ENCODE assay signal across 8 cellular contexts in the genomic region with DNA sequence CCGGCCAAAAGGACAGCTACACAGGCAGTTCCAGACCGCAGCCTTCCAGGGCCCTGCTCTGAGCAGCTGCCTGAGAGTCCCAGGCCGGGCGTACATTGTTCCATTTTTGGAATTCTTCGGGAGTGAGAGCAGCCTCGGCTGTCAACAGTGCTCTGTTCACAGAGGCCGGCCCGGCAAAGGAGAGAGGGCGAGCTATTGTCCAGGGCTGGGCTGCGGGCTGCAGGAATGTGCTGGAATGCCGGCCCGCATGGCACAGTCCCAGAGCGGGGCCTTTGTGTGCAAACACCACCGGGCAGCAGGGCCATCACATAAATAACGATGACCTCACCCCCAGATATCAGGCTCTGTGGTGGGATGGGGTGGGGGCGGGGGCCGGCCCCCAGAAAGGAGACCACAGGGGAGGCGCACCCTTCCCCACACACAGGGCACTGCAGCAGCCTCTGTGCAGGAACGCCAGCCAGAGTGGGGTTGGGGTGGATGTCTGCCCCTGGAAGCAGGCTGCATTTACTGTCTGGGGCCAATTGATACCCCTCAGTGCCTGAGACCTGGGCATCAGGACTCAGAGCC. TPM values are rescaled to one million over a fixed set of nuclear protein-coding genes. Genes with fewer than 3 reads are reported as not detected.
DNase-seq lines count a peak whose midpoint lies in the region; ATAC-seq and TF ChIP-seq lines count a peak whose summit lies in the region.

No MANE protein-coding gene starts in this region.

- H3K27me3 Mint-ChIP-seq in chondrocyte (ENCODE audit: low read depth): peaks cover 7% of the 10 kb centered on the region

- in situ Hi-C loops in GM13976 (cut with MboI; ENCODE audit: low sequenced_read_pairs, unreplicated experiment): no loop called here

- H3K27me3 ChIP-seq in layer of hippocampus (ENCODE audit: control insufficient read depth, insufficient read depth, low read length): no peaks in the 10 kb centered on the region

- no peaks in the 10 kb centered on the region for H3K9me3 Mint-ChIP-seq in chondrocyte (ENCODE audit: low read depth)

- TF ChIP-seq CTCF in chondrocyte (IDR thresholded peaks at IDR 0.05): no peak
- no peak for TF ChIP-seq CTCF in GM13976 (IDR thresholded peaks at IDR 0.05; ENCODE audit: borderline replicate concordance, control extremely low read depth, extremely low read depth, insufficient read depth, missing control alignments)

- H3K4me1 Mint-ChIP-seq in chondrocyte (ENCODE audit: low read depth): peaks cover 18% of the 10 kb centered on the region

- DNase-seq in HS-5 (ENCODE audit: low read depth): peak; percentile 83
- peak; percentile 96 for DNase-seq in chondrocyte (ENCODE audit: low spot score)
- peak; percentile 34 for DNase-seq in superior temporal gyrus (ENCODE audit: extremely low spot score)
- no peak for DNase-seq in activated effector memory CD4-positive, alpha-beta T cell treated with anti-CD3 and anti-CD28 coated beads, Interleukin-2, amount 50 U/mL, for 16 hours
- DNase-seq in GM13976 (ENCODE audit: low spot score): no peak

- no peak overlapping the region for H3K4me3 Mint-ChIP-seq in chondrocyte (ENCODE audit: unreplicated experiment)

- ATAC-seq in HG03378 (IDR thresholded peaks at IDR 0.05; ENCODE audit: unreplicated experiment): no peak
- no peak for ATAC-seq in GM19463 (IDR thresholded peaks at IDR 0.05; ENCODE audit: unreplicated experiment)

- no peaks in the 10 kb centered on the region for H3K36me3 Mint-ChIP-seq in chondrocyte (ENCODE audit: low read depth)

- peak overlapping the region; percentile 45 for H3K27ac Mint-ChIP-seq in chondrocyte (ENCODE audit: unreplicated experiment)

- peak overlapping the region; percentile 68 for H3K27ac ChIP-seq in layer of hippocampus (ENCODE audit: low read depth, low read length)

RNA-seq across cellular contexts. Expression of a gene that starts 15.8 kb away (rescaled TPM):
- total RNA-seq in chondrocyte: not detected in 3 replicates

Comparison
In these comparisons a context has a peak if more than half of its experiments do, and no peak if none do; other contexts are left out.
1. DNase-seq: peak in HS-5 (single experiment), chondrocyte (single experiment) and superior temporal gyrus (single experiment); none in activated effector memory CD4-positive, alpha-beta T cell treated with anti-CD3 and anti-CD28 coated beads, Interleukin-2, amount 50 U/mL, for 16 hours (single experiment) and GM13976 (single experiment).